1 cellular context compared by ENCODE assay signal in the genomic region with DNA sequence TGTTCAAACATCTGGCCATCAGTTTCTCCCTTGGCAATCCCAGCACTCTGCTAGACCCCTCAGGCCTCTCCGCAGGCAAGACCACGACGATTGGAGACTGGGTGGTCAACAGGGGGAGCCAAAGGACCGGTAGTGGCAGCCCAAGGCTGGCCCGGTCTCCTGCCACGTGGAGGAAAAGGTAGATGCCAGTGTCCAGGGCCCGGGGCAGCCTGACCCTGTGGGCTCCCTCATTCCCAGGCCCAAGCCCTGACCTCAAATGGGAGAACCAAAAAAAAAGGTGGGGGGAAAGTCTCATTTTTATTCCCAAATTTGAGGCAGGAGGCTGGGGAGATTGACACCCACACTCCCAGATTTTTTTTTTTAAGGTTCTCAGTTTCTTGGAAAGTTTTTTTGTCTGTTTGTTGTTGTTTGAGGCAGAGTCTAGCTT.
A peak's percentile ranks its signal among the peaks of the same experiment; 100 is the strongest.
TF ChIP-seq lines count a peak whose summit lies in the region.

No MANE protein-coding gene starts in this region.

TF ChIP-seq in HepG2, 621 proteins besides CTCF, POLR2A, EP300 and RAD21 (continued from another document):
- TF ChIP-seq, protein P1, sequence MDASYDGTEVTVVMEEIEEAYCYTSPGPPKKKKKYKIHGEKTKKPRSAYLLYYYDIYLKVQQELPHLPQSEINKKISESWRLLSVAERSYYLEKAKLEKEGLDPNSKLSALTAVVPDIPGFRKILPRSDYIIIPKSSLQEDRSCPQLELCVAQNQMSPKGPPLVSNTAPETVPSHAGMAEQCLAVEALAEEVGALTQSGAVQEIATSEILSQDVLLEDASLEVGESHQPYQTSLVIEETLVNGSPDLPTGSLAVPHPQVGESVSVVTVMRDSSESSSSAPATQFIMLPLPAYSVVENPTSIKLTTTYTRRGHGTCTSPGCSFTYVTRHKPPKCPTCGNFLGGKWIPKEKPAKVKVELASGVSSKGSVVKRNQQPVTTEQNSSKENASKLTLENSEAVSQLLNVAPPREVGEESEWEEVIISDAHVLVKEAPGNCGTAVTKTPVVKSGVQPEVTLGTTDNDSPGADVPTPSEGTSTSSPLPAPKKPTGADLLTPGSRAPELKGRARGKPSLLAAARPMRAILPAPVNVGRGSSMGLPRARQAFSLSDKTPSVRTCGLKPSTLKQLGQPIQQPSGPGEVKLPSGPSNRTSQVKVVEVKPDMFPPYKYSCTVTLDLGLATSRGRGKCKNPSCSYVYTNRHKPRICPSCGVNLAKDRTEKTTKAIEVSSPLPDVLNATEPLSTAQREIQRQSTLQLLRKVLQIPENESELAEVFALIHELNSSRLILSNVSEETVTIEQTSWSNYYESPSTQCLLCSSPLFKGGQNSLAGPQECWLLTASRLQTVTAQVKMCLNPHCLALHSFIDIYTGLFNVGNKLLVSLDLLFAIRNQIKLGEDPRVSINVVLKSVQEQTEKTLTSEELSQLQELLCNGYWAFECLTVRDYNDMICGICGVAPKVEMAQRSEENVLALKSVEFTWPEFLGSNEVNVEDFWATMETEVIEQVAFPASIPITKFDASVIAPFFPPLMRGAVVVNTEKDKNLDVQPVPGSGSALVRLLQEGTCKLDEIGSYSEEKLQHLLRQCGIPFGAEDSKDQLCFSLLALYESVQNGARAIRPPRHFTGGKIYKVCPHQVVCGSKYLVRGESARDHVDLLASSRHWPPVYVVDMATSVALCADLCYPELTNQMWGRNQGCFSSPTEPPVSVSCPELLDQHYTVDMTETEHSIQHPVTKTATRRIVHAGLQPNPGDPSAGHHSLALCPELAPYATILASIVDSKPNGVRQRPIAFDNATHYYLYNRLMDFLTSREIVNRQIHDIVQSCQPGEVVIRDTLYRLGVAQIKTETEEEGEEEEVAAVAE (CRISPR knock-in tag; IDR thresholded peaks at IDR 0.05; ENCODE audit: borderline replicate concordance), result peak; percentile 49; the same call in 1 of the 2 replicates
- TF ChIP-seq SMAD3 (CRISPR knock-in tag; IDR thresholded peaks at IDR 0.05) (no peak), SP4 (CRISPR knock-in tag; IDR thresholded peaks at IDR 0.05) (no peak; the same call in 1 of the 2 replicates), MAZ (IDR thresholded peaks at IDR 0.05; ENCODE audit: borderline replicate concordance, low read depth, low read length) (no peak), MAZ (CRISPR knock-in tag; IDR thresholded peaks at IDR 0.05; ENCODE audit: low read depth) (0 out of 2 replicates have a peak, but pooled peaks have one; percentile 30), TGIF2 (CRISPR knock-in tag; IDR thresholded peaks at IDR 0.05) (0 out of 2 replicates have a peak, but pooled peaks have one; percentile 40), ZNF614 (CRISPR knock-in tag; IDR thresholded peaks at IDR 0.05; ENCODE audit: borderline replicate concordance) (peak; percentile 54), MIER3 (CRISPR knock-in tag; IDR thresholded peaks at IDR 0.05; ENCODE audit: borderline replicate concordance) (peak; percentile 70; the same call in 1 of the 2 replicates), MIER2 (CRISPR knock-in tag; IDR thresholded peaks at IDR 0.05) (peak; percentile 67; the same call in 1 of the 2 replicates), KAT8 (CRISPR knock-in tag; IDR thresholded peaks at IDR 0.05) (peak; percentile 43; the same call in 1 of the 2 replicates), NR1H2 (CRISPR knock-in tag; IDR thresholded peaks at IDR 0.05; ENCODE audit: borderline replicate concordance, low read depth) (no peak), TBX2 (CRISPR knock-in tag; IDR thresholded peaks at IDR 0.05; ENCODE audit: borderline replicate concordance) (peak; percentile 41; the same call in 1 of the 2 replicates), HNRNPLL (IDR thresholded peaks at IDR 0.05; ENCODE audit: low read depth, low read length, poor library complexity, severe bottlenecking) (no peak), CCDC6 (CRISPR knock-in tag; IDR thresholded peaks at IDR 0.05) (peak; percentile 51; the same call in 1 of the 2 replicates), SOX5 (CRISPR knock-in tag; IDR thresholded peaks at IDR 0.05; ENCODE audit: borderline replicate concordance) (peak; percentile 16; the same call in 1 of the 2 replicates), ETV5 (CRISPR knock-in tag; IDR thresholded peaks at IDR 0.05; ENCODE audit: borderline replicate concordance) (peak; percentile 33; the same call in 1 of the 2 replicates), BHLHE40 (IDR thresholded peaks at IDR 0.05; ENCODE audit: low read length) (peak; percentile 28; the same call in 1 of the 2 replicates), YY1 (IDR thresholded peaks at IDR 0.05; ENCODE audit: insufficient read depth, insufficient replicate concordance, low read depth, low read length) (peak; percentile 53), IRF2 (CRISPR knock-in tag; IDR thresholded peaks at IDR 0.05) (peak; percentile 81)
- TF ChIP-seq, protein P2, sequence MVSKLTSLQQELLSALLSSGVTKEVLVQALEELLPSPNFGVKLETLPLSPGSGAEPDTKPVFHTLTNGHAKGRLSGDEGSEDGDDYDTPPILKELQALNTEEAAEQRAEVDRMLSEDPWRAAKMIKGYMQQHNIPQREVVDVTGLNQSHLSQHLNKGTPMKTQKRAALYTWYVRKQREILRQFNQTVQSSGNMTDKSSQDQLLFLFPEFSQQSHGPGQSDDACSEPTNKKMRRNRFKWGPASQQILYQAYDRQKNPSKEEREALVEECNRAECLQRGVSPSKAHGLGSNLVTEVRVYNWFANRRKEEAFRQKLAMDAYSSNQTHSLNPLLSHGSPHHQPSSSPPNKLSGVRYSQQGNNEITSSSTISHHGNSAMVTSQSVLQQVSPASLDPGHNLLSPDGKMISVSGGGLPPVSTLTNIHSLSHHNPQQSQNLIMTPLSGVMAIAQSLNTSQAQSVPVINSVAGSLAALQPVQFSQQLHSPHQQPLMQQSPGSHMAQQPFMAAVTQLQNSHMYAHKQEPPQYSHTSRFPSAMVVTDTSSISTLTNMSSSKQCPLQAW (CRISPR knock-in tag; IDR thresholded peaks at IDR 0.05), result peak; percentile 49; the same call in 1 of the 2 replicates
- TF ChIP-seq, protein P3, sequence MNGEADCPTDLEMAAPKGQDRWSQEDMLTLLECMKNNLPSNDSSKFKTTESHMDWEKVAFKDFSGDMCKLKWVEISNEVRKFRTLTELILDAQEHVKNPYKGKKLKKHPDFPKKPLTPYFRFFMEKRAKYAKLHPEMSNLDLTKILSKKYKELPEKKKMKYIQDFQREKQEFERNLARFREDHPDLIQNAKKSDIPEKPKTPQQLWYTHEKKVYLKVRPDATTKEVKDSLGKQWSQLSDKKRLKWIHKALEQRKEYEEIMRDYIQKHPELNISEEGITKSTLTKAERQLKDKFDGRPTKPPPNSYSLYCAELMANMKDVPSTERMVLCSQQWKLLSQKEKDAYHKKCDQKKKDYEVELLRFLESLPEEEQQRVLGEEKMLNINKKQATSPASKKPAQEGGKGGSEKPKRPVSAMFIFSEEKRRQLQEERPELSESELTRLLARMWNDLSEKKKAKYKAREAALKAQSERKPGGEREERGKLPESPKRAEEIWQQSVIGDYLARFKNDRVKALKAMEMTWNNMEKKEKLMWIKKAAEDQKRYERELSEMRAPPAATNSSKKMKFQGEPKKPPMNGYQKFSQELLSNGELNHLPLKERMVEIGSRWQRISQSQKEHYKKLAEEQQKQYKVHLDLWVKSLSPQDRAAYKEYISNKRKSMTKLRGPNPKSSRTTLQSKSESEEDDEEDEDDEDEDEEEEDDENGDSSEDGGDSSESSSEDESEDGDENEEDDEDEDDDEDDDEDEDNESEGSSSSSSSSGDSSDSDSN (CRISPR knock-in tag; IDR thresholded peaks at IDR 0.05), result peak; percentile 42; the same call in 1 of the 2 replicates
- TF ChIP-seq, protein P4, sequence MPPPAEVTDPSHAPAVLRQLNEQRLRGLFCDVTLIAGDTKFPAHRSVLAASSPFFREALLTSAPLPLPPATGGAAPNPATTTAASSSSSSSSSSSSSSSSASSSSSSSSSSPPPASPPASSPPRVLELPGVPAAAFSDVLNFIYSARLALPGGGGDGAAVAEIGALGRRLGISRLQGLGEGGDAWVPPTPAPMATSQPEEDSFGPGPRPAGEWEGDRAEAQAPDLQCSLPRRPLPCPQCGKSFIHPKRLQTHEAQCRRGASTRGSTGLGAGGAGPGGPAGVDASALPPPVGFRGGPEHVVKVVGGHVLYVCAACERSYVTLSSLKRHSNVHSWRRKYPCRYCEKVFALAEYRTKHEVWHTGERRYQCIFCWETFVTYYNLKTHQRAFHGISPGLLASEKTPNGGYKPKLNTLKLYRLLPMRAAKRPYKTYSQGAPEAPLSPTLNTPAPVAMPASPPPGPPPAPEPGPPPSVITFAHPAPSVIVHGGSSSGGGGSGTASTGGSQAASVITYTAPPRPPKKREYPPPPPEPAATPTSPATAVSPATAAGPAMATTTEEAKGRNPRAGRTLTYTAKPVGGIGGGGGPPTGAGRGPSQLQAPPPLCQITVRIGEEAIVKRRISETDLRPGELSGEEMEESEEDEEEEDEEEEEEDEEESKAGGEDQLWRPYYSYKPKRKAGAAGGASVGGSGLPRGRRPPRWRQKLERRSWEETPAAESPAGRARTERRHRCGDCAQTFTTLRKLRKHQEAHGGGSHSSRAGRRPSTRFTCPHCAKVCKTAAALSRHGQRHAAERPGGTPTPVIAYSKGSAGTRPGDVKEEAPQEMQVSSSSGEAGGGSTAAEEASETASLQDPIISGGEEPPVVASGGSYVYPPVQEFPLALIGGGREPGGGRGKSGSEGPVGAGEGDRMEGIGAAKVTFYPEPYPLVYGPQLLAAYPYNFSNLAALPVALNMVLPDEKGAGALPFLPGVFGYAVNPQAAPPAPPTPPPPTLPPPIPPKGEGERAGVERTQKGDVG (CRISPR knock-in tag; IDR thresholded peaks at IDR 0.05; ENCODE audit: borderline replicate concordance), result 0 out of 2 replicates have a peak, but pooled peaks have one; percentile 10
- TF ChIP-seq, protein P5, sequence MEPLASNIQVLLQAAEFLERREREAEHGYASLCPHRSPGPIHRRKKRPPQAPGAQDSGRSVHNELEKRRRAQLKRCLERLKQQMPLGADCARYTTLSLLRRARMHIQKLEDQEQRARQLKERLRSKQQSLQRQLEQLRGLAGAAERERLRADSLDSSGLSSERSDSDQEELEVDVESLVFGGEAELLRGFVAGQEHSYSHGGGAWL (CRISPR knock-in tag; IDR thresholded peaks at IDR 0.05), result peak; percentile 75; the same call in 1 of the 2 replicates
- TF ChIP-seq, protein P6, sequence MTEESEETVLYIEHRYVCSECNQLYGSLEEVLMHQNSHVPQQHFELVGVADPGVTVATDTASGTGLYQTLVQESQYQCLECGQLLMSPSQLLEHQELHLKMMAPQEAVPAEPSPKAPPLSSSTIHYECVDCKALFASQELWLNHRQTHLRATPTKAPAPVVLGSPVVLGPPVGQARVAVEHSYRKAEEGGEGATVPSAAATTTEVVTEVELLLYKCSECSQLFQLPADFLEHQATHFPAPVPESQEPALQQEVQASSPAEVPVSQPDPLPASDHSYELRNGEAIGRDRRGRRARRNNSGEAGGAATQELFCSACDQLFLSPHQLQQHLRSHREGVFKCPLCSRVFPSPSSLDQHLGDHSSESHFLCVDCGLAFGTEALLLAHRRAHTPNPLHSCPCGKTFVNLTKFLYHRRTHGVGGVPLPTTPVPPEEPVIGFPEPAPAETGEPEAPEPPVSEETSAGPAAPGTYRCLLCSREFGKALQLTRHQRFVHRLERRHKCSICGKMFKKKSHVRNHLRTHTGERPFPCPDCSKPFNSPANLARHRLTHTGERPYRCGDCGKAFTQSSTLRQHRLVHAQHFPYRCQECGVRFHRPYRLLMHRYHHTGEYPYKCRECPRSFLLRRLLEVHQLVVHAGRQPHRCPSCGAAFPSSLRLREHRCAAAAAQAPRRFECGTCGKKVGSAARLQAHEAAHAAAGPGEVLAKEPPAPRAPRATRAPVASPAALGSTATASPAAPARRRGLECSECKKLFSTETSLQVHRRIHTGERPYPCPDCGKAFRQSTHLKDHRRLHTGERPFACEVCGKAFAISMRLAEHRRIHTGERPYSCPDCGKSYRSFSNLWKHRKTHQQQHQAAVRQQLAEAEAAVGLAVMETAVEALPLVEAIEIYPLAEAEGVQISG (CRISPR knock-in tag; IDR thresholded peaks at IDR 0.05), result peak; percentile 43; the same call in 1 of the 2 replicates
- TF ChIP-seq, protein P7, sequence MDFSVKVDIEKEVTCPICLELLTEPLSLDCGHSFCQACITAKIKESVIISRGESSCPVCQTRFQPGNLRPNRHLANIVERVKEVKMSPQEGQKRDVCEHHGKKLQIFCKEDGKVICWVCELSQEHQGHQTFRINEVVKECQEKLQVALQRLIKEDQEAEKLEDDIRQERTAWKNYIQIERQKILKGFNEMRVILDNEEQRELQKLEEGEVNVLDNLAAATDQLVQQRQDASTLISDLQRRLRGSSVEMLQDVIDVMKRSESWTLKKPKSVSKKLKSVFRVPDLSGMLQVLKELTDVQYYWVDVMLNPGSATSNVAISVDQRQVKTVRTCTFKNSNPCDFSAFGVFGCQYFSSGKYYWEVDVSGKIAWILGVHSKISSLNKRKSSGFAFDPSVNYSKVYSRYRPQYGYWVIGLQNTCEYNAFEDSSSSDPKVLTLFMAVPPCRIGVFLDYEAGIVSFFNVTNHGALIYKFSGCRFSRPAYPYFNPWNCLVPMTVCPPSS (IDR thresholded peaks at IDR 0.05), result no peak
- TF ChIP-seq, protein P8, sequence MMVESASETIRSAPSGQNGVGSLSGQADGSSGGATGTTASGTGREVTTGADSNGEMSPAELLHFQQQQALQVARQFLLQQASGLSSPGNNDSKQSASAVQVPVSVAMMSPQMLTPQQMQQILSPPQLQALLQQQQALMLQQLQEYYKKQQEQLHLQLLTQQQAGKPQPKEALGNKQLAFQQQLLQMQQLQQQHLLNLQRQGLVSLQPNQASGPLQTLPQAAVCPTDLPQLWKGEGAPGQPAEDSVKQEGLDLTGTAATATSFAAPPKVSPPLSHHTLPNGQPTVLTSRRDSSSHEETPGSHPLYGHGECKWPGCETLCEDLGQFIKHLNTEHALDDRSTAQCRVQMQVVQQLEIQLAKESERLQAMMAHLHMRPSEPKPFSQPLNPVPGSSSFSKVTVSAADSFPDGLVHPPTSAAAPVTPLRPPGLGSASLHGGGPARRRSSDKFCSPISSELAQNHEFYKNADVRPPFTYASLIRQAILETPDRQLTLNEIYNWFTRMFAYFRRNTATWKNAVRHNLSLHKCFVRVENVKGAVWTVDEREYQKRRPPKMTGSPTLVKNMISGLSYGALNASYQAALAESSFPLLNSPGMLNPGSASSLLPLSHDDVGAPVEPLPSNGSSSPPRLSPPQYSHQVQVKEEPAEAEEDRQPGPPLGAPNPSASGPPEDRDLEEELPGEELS (CRISPR knock-in tag; IDR thresholded peaks at IDR 0.05), result no peak
- TF ChIP-seq, protein P9, sequence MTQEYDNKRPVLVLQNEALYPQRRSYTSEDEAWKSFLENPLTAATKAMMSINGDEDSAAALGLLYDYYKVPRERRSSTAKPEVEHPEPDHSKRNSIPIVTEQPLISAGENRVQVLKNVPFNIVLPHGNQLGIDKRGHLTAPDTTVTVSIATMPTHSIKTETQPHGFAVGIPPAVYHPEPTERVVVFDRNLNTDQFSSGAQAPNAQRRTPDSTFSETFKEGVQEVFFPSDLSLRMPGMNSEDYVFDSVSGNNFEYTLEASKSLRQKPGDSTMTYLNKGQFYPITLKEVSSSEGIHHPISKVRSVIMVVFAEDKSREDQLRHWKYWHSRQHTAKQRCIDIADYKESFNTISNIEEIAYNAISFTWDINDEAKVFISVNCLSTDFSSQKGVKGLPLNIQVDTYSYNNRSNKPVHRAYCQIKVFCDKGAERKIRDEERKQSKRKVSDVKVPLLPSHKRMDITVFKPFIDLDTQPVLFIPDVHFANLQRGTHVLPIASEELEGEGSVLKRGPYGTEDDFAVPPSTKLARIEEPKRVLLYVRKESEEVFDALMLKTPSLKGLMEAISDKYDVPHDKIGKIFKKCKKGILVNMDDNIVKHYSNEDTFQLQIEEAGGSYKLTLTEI (CRISPR knock-in tag; conservative IDR thresholded peaks at IDR 0.05), result no peak
- TF ChIP-seq, protein P10, sequence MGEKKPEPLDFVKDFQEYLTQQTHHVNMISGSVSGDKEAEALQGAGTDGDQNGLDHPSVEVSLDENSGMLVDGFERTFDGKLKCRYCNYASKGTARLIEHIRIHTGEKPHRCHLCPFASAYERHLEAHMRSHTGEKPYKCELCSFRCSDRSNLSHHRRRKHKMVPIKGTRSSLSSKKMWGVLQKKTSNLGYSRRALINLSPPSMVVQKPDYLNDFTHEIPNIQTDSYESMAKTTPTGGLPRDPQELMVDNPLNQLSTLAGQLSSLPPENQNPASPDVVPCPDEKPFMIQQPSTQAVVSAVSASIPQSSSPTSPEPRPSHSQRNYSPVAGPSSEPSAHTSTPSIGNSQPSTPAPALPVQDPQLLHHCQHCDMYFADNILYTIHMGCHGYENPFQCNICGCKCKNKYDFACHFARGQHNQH (CRISPR knock-in tag; IDR thresholded peaks at IDR 0.05), result 0 out of 2 replicates have a peak, but pooled peaks have one; percentile 44
